ENCODE assay signal across 1 cellular context in genomic region chr4:87422104-87423052, GRCh38.
TF ChIP-seq lines count a peak whose summit lies in the region.

Gene NUDT9 (plus strand): TSS chr4:87422573. CDS start chr4:87422906, 333 bp downstream.

TF ChIP-seq in HepG2, 621 proteins besides CTCF, POLR2A, EP300 and RAD21 (continued from another document and continues in another):
- TF ChIP-seq SMC3 (IDR thresholded peaks at IDR 0.05; ENCODE audit: low read length) = no peak
- TF ChIP-seq ARID2 (CRISPR knock-in tag; IDR thresholded peaks at IDR 0.05; ENCODE audit: borderline replicate concordance) = 0 out of 2 replicates have a peak, but pooled peaks have one; percentile 22
- peak; percentile 89; the same call in 1 of the 2 replicates for TF ChIP-seq MTF1 (CRISPR knock-in tag; IDR thresholded peaks at IDR 0.05)
- TF ChIP-seq, protein P1, sequence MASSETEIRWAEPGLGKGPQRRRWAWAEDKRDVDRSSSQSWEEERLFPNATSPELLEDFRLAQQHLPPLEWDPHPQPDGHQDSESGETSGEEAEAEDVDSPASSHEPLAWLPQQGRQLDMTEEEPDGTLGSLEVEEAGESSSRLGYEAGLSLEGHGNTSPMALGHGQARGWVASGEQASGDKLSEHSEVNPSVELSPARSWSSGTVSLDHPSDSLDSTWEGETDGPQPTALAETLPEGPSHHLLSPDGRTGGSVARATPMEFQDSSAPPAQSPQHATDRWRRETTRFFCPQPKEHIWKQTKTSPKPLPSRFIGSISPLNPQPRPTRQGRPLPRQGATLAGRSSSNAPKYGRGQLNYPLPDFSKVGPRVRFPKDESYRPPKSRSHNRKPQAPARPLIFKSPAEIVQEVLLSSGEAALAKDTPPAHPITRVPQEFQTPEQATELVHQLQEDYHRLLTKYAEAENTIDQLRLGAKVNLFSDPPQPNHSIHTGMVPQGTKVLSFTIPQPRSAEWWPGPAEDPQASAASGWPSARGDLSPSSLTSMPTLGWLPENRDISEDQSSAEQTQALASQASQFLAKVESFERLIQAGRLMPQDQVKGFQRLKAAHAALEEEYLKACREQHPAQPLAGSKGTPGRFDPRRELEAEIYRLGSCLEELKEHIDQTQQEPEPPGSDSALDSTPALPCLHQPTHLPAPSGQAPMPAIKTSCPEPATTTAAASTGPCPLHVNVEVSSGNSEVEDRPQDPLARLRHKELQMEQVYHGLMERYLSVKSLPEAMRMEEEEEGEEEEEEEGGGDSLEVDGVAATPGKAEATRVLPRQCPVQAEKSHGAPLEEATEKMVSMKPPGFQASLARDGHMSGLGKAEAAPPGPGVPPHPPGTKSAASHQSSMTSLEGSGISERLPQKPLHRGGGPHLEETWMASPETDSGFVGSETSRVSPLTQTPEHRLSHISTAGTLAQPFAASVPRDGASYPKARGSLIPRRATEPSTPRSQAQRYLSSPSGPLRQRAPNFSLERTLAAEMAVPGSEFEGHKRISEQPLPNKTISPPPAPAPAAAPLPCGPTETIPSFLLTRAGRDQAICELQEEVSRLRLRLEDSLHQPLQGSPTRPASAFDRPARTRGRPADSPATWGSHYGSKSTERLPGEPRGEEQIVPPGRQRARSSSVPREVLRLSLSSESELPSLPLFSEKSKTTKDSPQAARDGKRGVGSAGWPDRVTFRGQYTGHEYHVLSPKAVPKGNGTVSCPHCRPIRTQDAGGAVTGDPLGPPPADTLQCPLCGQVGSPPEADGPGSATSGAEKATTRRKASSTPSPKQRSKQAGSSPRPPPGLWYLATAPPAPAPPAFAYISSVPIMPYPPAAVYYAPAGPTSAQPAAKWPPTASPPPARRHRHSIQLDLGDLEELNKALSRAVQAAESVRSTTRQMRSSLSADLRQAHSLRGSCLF (CRISPR knock-in tag; IDR thresholded peaks at IDR 0.05; ENCODE audit: borderline replicate concordance) = no peak
- TF ChIP-seq SP1 (IDR thresholded peaks at IDR 0.05) = no peak
- TF ChIP-seq SP1 (CRISPR knock-in tag; IDR thresholded peaks at IDR 0.05) = no peak
- TF ChIP-seq PITX1 (CRISPR knock-in tag; IDR thresholded peaks at IDR 0.05) = peak; percentile 18; the same call in 1 of the 2 replicates
- TF ChIP-seq ZNF3 (CRISPR knock-in tag; IDR thresholded peaks at IDR 0.05) = no peak
- TF ChIP-seq ZFP62 (CRISPR knock-in tag; IDR thresholded peaks at IDR 0.05) = no peak
- no peak for TF ChIP-seq NFIB (CRISPR knock-in tag; IDR thresholded peaks at IDR 0.05; ENCODE audit: borderline replicate concordance)
- TF ChIP-seq, protein P2, sequence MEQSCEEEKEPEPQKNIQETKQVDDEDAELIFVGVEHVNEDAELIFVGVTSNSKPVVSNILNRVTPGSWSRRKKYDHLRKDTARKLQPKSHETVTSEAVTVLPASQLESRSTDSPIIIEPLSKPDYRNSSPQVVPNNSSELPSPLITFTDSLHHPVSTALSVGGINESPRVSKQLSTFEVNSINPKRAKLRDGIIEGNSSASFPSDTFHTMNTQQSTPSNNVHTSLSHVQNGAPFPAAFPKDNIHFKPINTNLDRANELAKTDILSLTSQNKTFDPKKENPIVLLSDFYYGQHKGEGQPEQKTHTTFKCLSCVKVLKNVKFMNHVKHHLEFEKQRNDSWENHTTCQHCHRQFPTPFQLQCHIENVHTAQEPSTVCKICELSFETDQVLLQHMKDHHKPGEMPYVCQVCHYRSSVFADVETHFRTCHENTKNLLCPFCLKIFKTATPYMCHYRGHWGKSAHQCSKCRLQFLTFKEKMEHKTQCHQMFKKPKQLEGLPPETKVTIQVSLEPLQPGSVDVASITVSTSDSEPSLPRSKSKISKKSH (CRISPR knock-in tag; IDR thresholded peaks at IDR 0.05; ENCODE audit: borderline replicate concordance) = peak; percentile 14; the same call in 1 of the 2 replicates
- no peak for TF ChIP-seq ZNF740 (CRISPR knock-in tag; IDR thresholded peaks at IDR 0.05)
- peak; percentile 96; the same call in 1 of the 2 replicates for TF ChIP-seq NFKB2 (CRISPR knock-in tag; IDR thresholded peaks at IDR 0.05; ENCODE audit: borderline replicate concordance)
- peak; percentile 90 for TF ChIP-seq ZFAT (CRISPR knock-in tag; conservative IDR thresholded peaks at IDR 0.05)
- 0 out of 2 replicates have a peak, but pooled peaks have one; percentile 75 for TF ChIP-seq E2F2 (CRISPR knock-in tag; IDR thresholded peaks at IDR 0.05; ENCODE audit: borderline replicate concordance)
- peak; percentile 60 for TF ChIP-seq SOX5 (CRISPR knock-in tag; IDR thresholded peaks at IDR 0.05; ENCODE audit: borderline replicate concordance)
- peak; percentile 26; the same call in 1 of the 2 replicates for TF ChIP-seq RARA (CRISPR knock-in tag; IDR thresholded peaks at IDR 0.05)
- TF ChIP-seq BHLHE40 (IDR thresholded peaks at IDR 0.05; ENCODE audit: low read length) = peak; percentile 82
- TF ChIP-seq ZNF547 (CRISPR knock-in tag; IDR thresholded peaks at IDR 0.05) = peak; percentile 62; the same call in 1 of the 2 replicates
- no peak for TF ChIP-seq ZNF335 (CRISPR knock-in tag; IDR thresholded peaks at IDR 0.05)
- peak; percentile 77; the same call in 1 of the 2 replicates for TF ChIP-seq ZBTB25 (CRISPR knock-in tag; IDR thresholded peaks at IDR 0.05)
- TF ChIP-seq, protein P3, sequence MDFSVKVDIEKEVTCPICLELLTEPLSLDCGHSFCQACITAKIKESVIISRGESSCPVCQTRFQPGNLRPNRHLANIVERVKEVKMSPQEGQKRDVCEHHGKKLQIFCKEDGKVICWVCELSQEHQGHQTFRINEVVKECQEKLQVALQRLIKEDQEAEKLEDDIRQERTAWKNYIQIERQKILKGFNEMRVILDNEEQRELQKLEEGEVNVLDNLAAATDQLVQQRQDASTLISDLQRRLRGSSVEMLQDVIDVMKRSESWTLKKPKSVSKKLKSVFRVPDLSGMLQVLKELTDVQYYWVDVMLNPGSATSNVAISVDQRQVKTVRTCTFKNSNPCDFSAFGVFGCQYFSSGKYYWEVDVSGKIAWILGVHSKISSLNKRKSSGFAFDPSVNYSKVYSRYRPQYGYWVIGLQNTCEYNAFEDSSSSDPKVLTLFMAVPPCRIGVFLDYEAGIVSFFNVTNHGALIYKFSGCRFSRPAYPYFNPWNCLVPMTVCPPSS (IDR thresholded peaks at IDR 0.05) = no peak
- 0 out of 2 replicates have a peak, but pooled peaks have one; percentile 58 for TF ChIP-seq PCBP1 (IDR thresholded peaks at IDR 0.05; ENCODE audit: borderline replicate concordance, low read depth, low read length)
- TF ChIP-seq RORA (CRISPR knock-in tag; IDR thresholded peaks at IDR 0.05) = no peak
- TF ChIP-seq SETDB1 (CRISPR knock-in tag; IDR thresholded peaks at IDR 0.05; ENCODE audit: borderline replicate concordance) = no peak
- TF ChIP-seq ZNF543 (CRISPR knock-in tag; IDR thresholded peaks at IDR 0.05) = peak; percentile 66; the same call in 1 of the 2 replicates
- no peak for TF ChIP-seq RELA (CRISPR knock-in tag; IDR thresholded peaks at IDR 0.05)
- TF ChIP-seq RNF2 (conservative IDR thresholded peaks at IDR 0.05; ENCODE audit: low read depth) = peak; percentile 52; the same call in 1 of the 2 replicates
- peak; percentile 31; the same call in 1 of the 2 replicates for TF ChIP-seq RXRB (CRISPR knock-in tag; IDR thresholded peaks at IDR 0.05; ENCODE audit: borderline replicate concordance)
- TF ChIP-seq, protein P4, sequence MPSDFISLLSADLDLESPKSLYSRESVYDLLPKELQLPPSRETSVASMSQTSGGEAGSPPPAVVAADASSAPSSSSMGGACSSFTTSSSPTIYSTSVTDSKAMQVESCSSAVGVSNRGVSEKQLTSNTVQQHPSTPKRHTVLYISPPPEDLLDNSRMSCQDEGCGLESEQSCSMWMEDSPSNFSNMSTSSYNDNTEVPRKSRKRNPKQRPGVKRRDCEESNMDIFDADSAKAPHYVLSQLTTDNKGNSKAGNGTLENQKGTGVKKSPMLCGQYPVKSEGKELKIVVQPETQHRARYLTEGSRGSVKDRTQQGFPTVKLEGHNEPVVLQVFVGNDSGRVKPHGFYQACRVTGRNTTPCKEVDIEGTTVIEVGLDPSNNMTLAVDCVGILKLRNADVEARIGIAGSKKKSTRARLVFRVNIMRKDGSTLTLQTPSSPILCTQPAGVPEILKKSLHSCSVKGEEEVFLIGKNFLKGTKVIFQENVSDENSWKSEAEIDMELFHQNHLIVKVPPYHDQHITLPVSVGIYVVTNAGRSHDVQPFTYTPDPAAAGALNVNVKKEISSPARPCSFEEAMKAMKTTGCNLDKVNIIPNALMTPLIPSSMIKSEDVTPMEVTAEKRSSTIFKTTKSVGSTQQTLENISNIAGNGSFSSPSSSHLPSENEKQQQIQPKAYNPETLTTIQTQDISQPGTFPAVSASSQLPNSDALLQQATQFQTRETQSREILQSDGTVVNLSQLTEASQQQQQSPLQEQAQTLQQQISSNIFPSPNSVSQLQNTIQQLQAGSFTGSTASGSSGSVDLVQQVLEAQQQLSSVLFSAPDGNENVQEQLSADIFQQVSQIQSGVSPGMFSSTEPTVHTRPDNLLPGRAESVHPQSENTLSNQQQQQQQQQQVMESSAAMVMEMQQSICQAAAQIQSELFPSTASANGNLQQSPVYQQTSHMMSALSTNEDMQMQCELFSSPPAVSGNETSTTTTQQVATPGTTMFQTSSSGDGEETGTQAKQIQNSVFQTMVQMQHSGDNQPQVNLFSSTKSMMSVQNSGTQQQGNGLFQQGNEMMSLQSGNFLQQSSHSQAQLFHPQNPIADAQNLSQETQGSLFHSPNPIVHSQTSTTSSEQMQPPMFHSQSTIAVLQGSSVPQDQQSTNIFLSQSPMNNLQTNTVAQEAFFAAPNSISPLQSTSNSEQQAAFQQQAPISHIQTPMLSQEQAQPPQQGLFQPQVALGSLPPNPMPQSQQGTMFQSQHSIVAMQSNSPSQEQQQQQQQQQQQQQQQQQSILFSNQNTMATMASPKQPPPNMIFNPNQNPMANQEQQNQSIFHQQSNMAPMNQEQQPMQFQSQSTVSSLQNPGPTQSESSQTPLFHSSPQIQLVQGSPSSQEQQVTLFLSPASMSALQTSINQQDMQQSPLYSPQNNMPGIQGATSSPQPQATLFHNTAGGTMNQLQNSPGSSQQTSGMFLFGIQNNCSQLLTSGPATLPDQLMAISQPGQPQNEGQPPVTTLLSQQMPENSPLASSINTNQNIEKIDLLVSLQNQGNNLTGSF (CRISPR knock-in tag; IDR thresholded peaks at IDR 0.05) = peak; percentile 18; the same call in 1 of the 2 replicates
- TF ChIP-seq GTF3A (CRISPR knock-in tag; conservative IDR thresholded peaks at IDR 0.05) = no peak; the same call in 1 of the 2 replicates
- TF ChIP-seq ZNF460 (CRISPR knock-in tag; IDR thresholded peaks at IDR 0.05; ENCODE audit: borderline replicate concordance) = no peak
- TF ChIP-seq CCAR2 (optimal IDR thresholded peaks at IDR 0.05; ENCODE audit: low read depth, low read length) = no peak
- peak; percentile 50; the same call in 1 of the 2 replicates for TF ChIP-seq TP53 (CRISPR knock-in tag; conservative IDR thresholded peaks at IDR 0.05)
- peak; percentile 73; the same call in 1 of the 2 replicates for TF ChIP-seq ZNF333 (CRISPR knock-in tag; IDR thresholded peaks at IDR 0.05; ENCODE audit: borderline replicate concordance)
- TF ChIP-seq, protein P5, sequence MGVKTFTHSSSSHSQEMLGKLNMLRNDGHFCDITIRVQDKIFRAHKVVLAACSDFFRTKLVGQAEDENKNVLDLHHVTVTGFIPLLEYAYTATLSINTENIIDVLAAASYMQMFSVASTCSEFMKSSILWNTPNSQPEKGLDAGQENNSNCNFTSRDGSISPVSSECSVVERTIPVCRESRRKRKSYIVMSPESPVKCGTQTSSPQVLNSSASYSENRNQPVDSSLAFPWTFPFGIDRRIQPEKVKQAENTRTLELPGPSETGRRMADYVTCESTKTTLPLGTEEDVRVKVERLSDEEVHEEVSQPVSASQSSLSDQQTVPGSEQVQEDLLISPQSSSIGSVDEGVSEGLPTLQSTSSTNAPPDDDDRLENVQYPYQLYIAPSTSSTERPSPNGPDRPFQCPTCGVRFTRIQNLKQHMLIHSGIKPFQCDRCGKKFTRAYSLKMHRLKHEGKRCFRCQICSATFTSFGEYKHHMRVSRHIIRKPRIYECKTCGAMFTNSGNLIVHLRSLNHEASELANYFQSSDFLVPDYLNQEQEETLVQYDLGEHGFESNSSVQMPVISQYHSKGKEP (CRISPR knock-in tag; IDR thresholded peaks at IDR 0.05) = peak; percentile 28; the same call in 1 of the 2 replicates
- 0 out of 2 replicates have a peak, but pooled peaks have one; percentile 31 for TF ChIP-seq ZNF564 (CRISPR knock-in tag; IDR thresholded peaks at IDR 0.05)
- no peak; the same call in 1 of the 2 replicates for TF ChIP-seq ZNF446 (CRISPR knock-in tag; IDR thresholded peaks at IDR 0.05)
- TF ChIP-seq, protein P6, sequence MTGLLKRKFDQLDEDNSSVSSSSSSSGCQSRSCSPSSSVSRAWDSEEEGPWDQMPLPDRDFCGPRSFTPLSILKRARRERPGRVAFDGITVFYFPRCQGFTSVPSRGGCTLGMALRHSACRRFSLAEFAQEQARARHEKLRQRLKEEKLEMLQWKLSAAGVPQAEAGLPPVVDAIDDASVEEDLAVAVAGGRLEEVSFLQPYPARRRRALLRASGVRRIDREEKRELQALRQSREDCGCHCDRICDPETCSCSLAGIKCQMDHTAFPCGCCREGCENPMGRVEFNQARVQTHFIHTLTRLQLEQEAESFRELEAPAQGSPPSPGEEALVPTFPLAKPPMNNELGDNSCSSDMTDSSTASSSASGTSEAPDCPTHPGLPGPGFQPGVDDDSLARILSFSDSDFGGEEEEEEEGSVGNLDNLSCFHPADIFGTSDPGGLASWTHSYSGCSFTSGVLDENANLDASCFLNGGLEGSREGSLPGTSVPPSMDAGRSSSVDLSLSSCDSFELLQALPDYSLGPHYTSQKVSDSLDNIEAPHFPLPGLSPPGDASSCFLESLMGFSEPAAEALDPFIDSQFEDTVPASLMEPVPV (CRISPR knock-in tag; IDR thresholded peaks at IDR 0.05) = peak; percentile 42
- no peak for TF ChIP-seq MTF2 (CRISPR knock-in tag; IDR thresholded peaks at IDR 0.05; ENCODE audit: borderline replicate concordance)
- TF ChIP-seq GZF1 (CRISPR knock-in tag; IDR thresholded peaks at IDR 0.05) = 0 out of 2 replicates have a peak, but pooled peaks have one; percentile 24
